ENCODE assay signal across 15 cellular contexts in the genomic region with DNA sequence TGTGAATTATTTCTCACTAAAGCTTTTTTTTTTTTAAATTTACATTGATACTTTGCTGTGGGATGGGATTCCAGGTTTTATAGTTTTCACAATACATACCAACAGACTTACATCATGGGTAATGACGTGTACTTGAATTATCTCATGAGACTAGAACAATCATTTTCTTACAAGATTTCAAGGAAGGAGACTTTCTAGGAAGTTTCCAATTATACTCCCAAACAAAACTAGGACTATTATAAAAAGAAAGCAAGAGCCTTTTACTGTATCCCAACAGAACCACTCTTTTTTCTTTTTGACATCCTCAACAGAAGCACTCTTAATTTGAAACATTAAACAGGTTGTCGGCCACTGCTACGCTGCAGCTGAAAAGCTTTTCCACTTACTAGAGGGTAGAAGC. TPM values are rescaled to one million over a fixed set of nuclear protein-coding genes. Genes with fewer than 3 reads are reported as not detected.
DNase-seq lines count a peak whose midpoint lies in the region; FAIRE-seq lines count a peak whose summit lies in the region.
"Had no signal": no experiment of that assay in that cellular context is flagged by ENCODE, and none has a peak within 500 bp of the region (broad histone marks: within the 10 kb centered on the region; RNA-seq: fewer than 3 reads in every experiment).

No MANE protein-coding gene starts in this region.

- no CpG with 5 or more reads among the region's 3 CpGs for WGBS in mesendoderm (ENCODE audit: extremely low coverage, insufficient coverage, low lambda C conversion rate)

- H3K23ac ChIP-seq in mesendoderm (ENCODE audit: low read length), result no peak overlapping the region

- no peak overlapping the region for H3K4ac ChIP-seq in mesendoderm (ENCODE audit: low read depth, low read length)

- H3K4me2 ChIP-seq in mesendoderm (ENCODE audit: low read length), result no peak overlapping the region
- H3K4me2 ChIP-seq: BLaER1 treated with 17β-estradiol and CSF1 and Interleukin-3, amounts not matched to agents 10 nM and 100 nM had no signal

- no peak overlapping the region for H2BK5ac ChIP-seq in mesendoderm (ENCODE audit: low read length)

- no peak overlapping the region for H4K5ac ChIP-seq in mesendoderm (ENCODE audit: low read length)

- no peaks in the 10 kb centered on the region for H3K27me3 ChIP-seq in mesendoderm (ENCODE audit: insufficient read depth, low read length, poor library complexity)
- H3K27me3 ChIP-seq in MG63, result no peaks in the 10 kb centered on the region
- H3K27me3 ChIP-seq: BLaER1 treated with 17β-estradiol and CSF1 and Interleukin-3, amounts not matched to agents 10 nM and 100 nM; esophagus muscularis mucosa had no signal

- peak; percentile 17 for DNase-seq in AG20443 (ENCODE audit: low spot score)
- peak; percentile 37 for DNase-seq in LHCN-M2 (ENCODE audit: low read depth)
- peak; percentile 53 for DNase-seq in dedifferentiated amniotic fluid mesenchymal stem cell (ENCODE audit: extremely low spot score)
- DNase-seq in mesendoderm, result peak; percentile 20
- DNase-seq in frontal cortex (ENCODE audit: low spot score in 2 of 2), result no peak
- DNase-seq in MG63, result no peak
- DNase-seq in T-helper 1 cell, result no peak
- DNase-seq in NK-92 (lab: John Stamatoyannopoulos, UW; ENCODE audit: unreplicated experiment), result no peak
- DNase-seq: activated naive CD4-positive, alpha-beta T cell treated with anti-CD3 and anti-CD28 coated beads, Interleukin-2, amount 50 U/mL, for 16 hours; H9; NCI-H1048; NCI-H446; stimulated activated CD4-positive, alpha-beta T cell treated with anti-CD3 and anti-CD28 coated beads, Interleukin-1b, Interleukin-23, amount 100 ng/mL, for 48 hours had no signal

- H3K9me3 ChIP-seq in MG63, result no peaks in the 10 kb centered on the region
- H3K9me3 ChIP-seq: esophagus muscularis mucosa had no signal

- no peaks in the 10 kb centered on the region for H3K79me1 ChIP-seq in mesendoderm (ENCODE audit: low read length)

- H3K4me3 ChIP-seq in mesendoderm (ENCODE audit: low read length) (no peak overlapping the region), MG63 (no peak overlapping the region)
- H3K4me3 ChIP-seq: BLaER1 treated with 17β-estradiol and CSF1 and Interleukin-3, amounts not matched to agents 10 nM and 100 nM; esophagus muscularis mucosa had no signal

- H2BK120ac ChIP-seq in mesendoderm (ENCODE audit: low read depth, low read length), result no peak overlapping the region

- no peak for FAIRE-seq in frontal cortex (lab: Jason Lieb, UNC)

- H3K36me3 ChIP-seq in mesendoderm (ENCODE audit: control insufficient read depth, insufficient read depth, low read length) (no peaks in the 10 kb centered on the region), MG63 (no peaks in the 10 kb centered on the region)
- H3K36me3 ChIP-seq: BLaER1 treated with 17β-estradiol and CSF1 and Interleukin-3, amounts not matched to agents 10 nM and 100 nM; esophagus muscularis mucosa had no signal

- no peak overlapping the region for H3K9ac ChIP-seq in mesendoderm (ENCODE audit: low read length)
- H3K9ac ChIP-seq: BLaER1 treated with 17β-estradiol and CSF1 and Interleukin-3, amounts not matched to agents 10 nM and 100 nM had no signal

- H4K8ac ChIP-seq in mesendoderm (ENCODE audit: low read depth, low read length), result no peak overlapping the region

- H3K79me2 ChIP-seq in mesendoderm (ENCODE audit: control insufficient read depth, insufficient read depth, low read length), result no peaks in the 10 kb centered on the region

- H2AK5ac ChIP-seq in mesendoderm (ENCODE audit: low read length), result no peak overlapping the region

- H3K56ac ChIP-seq in mesendoderm (ENCODE audit: low read length), result no peak overlapping the region

- no peak overlapping the region for H2BK15ac ChIP-seq in mesendoderm (replicated peaks; ENCODE audit: low read depth)

- H3K4me1 ChIP-seq in mesendoderm (ENCODE audit: control insufficient read depth, low read depth, low read length), result no peaks in the 10 kb centered on the region

- H3K18ac ChIP-seq in mesendoderm (ENCODE audit: low read length), result no peak overlapping the region

- H3K27ac ChIP-seq in mesendoderm (ENCODE audit: low read depth, low read length), result no peak overlapping the region
- H3K27ac ChIP-seq: BLaER1 treated with 17β-estradiol and CSF1 and Interleukin-3, amounts not matched to agents 10 nM and 100 nM; esophagus muscularis mucosa had no signal

RNA-seq across cellular contexts. Expression of a gene that starts 48.7 kb away (rescaled TPM):
- total RNA-seq in LHCN-M2 (2014; rRNA removed) (0.77 and 1.3 TPM in 2 replicates), frontal cortex (0.82 TPM)
- polyA plus RNA-seq in LHCN-M2 (2012), result 1.0 TPM
- polyA plus RNA-seq in mesendoderm (2013, experiment 1 of 2), result 3.1 TPM
- 3.3 TPM for polyA plus RNA-seq in mesendoderm (2013, experiment 2 of 2)
- 0.25 TPM in 1 of 2 replicates, not detected in the other for total RNA-seq in MG63 (2014; rRNA removed; shearing (Covaris generic); ENCODE audit: low replicate concordance)

RNA-seq across cellular contexts. Expression of a gene that starts 57.6 kb away (rescaled TPM):
- 1.1 and 1.6 TPM in 2 replicates for total RNA-seq in LHCN-M2 (2014; rRNA removed)
- 0.77 TPM for polyA plus RNA-seq in LHCN-M2 (2012)
- 1.6 TPM for polyA plus RNA-seq in mesendoderm (2013, experiment 1 of 2)
- 1.8 TPM for polyA plus RNA-seq in mesendoderm (2013, experiment 2 of 2)
- under 0.01 TPM for total RNA-seq in frontal cortex
- 0.16 and 0.67 TPM in 2 replicates for total RNA-seq in MG63 (2014; rRNA removed; shearing (Covaris generic); ENCODE audit: low replicate concordance)

RNA-seq across cellular contexts. Expression of a gene that starts 57.8 kb away (rescaled TPM):
- total RNA-seq in LHCN-M2 (2014; rRNA removed) (7.2 and 8.4 TPM in 2 replicates), frontal cortex (2.0 TPM)
- 8.3 TPM for polyA plus RNA-seq in LHCN-M2 (2012)
- polyA plus RNA-seq in mesendoderm (2013, experiment 1 of 2), result 10.7 TPM
- 11.6 TPM for polyA plus RNA-seq in mesendoderm (2013, experiment 2 of 2)
- total RNA-seq in MG63 (2014; rRNA removed; shearing (Covaris generic); ENCODE audit: low replicate concordance), result 1.0 and 1.2 TPM in 2 replicates

Comparison
In these comparisons a context has a peak if more than half of its experiments do, and no peak if none do; other contexts are left out.
1. DNase-seq: peak in AG20443 (single experiment), LHCN-M2 (single experiment), dedifferentiated amniotic fluid mesenchymal stem cell (single experiment) and mesendoderm (single experiment); none in frontal cortex (0 of 2), MG63 (single experiment), T-helper 1 cell (0 of 5) and NK-92 (single experiment).